Comparison of ENCODE assay signal across 1 cellular context in the genomic region with DNA sequence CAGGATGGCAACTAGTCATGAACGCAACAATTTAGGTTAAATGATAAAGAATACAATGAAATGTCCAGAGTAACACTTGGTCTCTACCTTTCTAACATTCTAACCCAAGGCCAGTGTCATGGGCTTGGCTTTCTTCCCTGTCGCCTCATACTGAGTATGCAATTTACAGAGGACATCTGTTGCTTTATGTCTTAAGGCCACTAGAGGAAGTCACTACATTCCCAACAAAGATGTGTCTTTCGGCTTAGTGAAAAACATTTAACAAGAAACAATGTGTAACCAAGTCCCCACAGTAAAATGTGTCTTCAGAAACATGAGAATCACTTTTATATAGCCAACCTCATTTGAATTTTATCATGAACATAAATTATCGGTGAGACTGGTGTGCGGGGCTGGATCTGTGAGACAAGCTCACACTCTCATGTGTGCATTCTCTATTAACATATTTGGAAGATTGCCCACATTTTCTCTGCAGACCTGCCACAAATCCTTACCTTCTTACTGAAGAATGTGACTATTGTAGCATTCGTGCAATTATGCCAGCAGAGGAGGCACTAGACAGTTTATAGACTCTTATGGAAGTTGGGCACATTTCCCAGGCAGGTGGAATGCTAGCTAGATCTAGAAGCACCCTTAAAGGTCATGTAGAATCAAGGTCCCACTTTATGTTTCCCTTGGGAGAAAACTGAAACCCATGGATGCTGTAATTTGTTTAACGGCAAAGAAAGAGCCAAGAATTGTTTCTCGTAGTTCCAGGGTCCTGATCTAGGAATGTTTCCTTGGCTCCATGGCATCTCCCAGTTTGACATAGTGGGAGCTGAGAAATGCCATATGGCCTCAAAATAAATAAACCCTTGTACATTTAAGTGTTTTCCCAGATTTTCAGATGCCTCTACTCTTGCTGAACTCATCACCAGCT.
TF ChIP-seq lines count a peak whose summit lies in the region.

No MANE protein-coding gene starts in this region.

TF ChIP-seq in SK-N-SH treated with all-trans-retinoic acid at 6 μM for 48 hours, 23 proteins besides CTCF, POLR2A, EP300 and RAD21 (continued from another document):
- TF ChIP-seq, protein P1, sequence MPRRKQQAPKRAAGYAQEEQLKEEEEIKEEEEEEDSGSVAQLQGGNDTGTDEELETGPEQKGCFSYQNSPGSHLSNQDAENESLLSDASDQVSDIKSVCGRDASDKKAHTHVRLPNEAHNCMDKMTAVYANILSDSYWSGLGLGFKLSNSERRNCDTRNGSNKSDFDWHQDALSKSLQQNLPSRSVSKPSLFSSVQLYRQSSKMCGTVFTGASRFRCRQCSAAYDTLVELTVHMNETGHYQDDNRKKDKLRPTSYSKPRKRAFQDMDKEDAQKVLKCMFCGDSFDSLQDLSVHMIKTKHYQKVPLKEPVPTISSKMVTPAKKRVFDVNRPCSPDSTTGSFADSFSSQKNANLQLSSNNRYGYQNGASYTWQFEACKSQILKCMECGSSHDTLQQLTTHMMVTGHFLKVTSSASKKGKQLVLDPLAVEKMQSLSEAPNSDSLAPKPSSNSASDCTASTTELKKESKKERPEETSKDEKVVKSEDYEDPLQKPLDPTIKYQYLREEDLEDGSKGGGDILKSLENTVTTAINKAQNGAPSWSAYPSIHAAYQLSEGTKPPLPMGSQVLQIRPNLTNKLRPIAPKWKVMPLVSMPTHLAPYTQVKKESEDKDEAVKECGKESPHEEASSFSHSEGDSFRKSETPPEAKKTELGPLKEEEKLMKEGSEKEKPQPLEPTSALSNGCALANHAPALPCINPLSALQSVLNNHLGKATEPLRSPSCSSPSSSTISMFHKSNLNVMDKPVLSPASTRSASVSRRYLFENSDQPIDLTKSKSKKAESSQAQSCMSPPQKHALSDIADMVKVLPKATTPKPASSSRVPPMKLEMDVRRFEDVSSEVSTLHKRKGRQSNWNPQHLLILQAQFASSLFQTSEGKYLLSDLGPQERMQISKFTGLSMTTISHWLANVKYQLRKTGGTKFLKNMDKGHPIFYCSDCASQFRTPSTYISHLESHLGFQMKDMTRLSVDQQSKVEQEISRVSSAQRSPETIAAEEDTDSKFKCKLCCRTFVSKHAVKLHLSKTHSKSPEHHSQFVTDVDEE (CRISPR knock-in tag; IDR thresholded peaks at IDR 0.05): peak; percentile 65; the same call in 1 of the 2 replicates
- TF ChIP-seq ZNF565 (CRISPR knock-in tag; conservative IDR thresholded peaks at IDR 0.05; ENCODE audit: low read depth): no peak
